16 cellular contexts compared by ENCODE assay signal in the genomic region with DNA sequence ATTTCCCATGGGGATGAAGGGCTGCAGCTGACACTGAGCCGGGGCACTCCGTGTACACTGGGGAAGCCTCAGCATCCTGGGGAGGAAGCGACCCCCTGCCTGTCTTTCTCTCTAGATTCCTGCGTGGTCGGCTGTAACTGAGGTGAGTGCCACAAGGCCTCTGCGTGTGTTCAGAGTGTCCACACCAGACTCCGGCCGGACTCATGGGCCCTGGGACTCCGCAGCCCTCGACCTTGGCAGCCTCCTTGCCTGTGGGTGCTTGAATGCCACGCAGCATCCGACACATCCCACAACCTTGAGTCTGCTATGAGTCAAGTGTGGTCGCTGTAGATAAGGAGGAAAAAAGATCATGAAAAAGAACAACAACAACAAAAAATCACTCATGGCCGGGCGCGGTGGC. TPM values are rescaled to one million over a fixed set of nuclear protein-coding genes. Genes with fewer than 3 reads are reported as not detected.
DNase-seq lines count a peak whose midpoint lies in the region; ATAC-seq and TF ChIP-seq lines count a peak whose summit lies in the region.
"Had no signal": no experiment of that assay in that cellular context is flagged by ENCODE, and none has a peak within 500 bp of the region (broad histone marks: within the 10 kb centered on the region; RNA-seq: fewer than 3 reads in every experiment).

No MANE protein-coding gene starts in this region.

- no peaks in the 10 kb centered on the region for H3K27me3 ChIP-seq in CD8-positive, alpha-beta T cell (ENCODE audit: insufficient read depth, low read length)
- no peaks in the 10 kb centered on the region for H3K27me3 ChIP-seq in ascending aorta

- H3K4me1 Mint-ChIP-seq in natural killer cell treated with Interleukin-12 subunit alpha and Interleukin-12 subunit beta and Interleukin-15 and Interleukin-18, amount 100 ng/mL, for 72 hours (ENCODE audit: low read depth in 2 of 2) = no peaks in the 10 kb centered on the region
- H3K4me1 Mint-ChIP-seq in natural killer cell = no peaks in the 10 kb centered on the region
- H3K4me1 Mint-ChIP-seq in CD8-positive, alpha-beta T cell (ENCODE audit: low read depth) = no peaks in the 10 kb centered on the region

- DNase-seq in natural killer cell treated with Interleukin-12 subunit alpha and Interleukin-12 subunit beta and Interleukin-15 and Interleukin-18, amount 100 ng/mL, for 72 hours (ENCODE audit: low spot score) = peak; percentile 18
- DNase-seq in natural killer cell = no peak
- peak; percentile 97 for DNase-seq in amniotic epithelial cell (ENCODE audit: low read depth)
- peak; percentile 47 for DNase-seq in islet precursor cell
- DNase-seq in CD8-positive, alpha-beta T cell = no peak
- no peak for DNase-seq in stimulated activated CD4-positive, alpha-beta T cell treated with anti-CD3 and anti-CD28 coated beads, Interleukin-12 subunit alpha, Interleukin-12 subunit beta, amount 100 ng/mL, for 4 hours
- DNase-seq in amniotic stem cell (lab: John Stamatoyannopoulos, UW) = no peak
- DNase-seq in ascending aorta (ENCODE audit: low spot score in 2 of 2) = no peak
- DNase-seq: HFFc6, KG1, NCI-H1092, SIG-M5 had no signal

- H3K27me3 Mint-ChIP-seq in natural killer cell treated with Interleukin-12 subunit alpha and Interleukin-12 subunit beta and Interleukin-15 and Interleukin-18, amount 100 ng/mL, for 72 hours = peaks cover 0 to 5% of the 10 kb centered on the region in 2 donors
- peaks cover 2 to 5% of the 10 kb centered on the region in 2 donors for H3K27me3 Mint-ChIP-seq in natural killer cell (ENCODE audit: low read depth in 2 of 2)
- H3K27me3 Mint-ChIP-seq in CD8-positive, alpha-beta T cell (ENCODE audit: low read depth) = peaks cover 9% of the 10 kb centered on the region

- POLR2A ChIA-PET in CD8-positive, alpha-beta T cell (lab: Charles Lee) = no interaction called here

- H3K27ac ChIP-seq in CD8-positive, alpha-beta T cell (ENCODE audit: low read depth, low read length) = no peak overlapping the region
- H3K27ac ChIP-seq in ascending aorta = no peak overlapping the region
- H3K27ac ChIP-seq: A549 had no signal

- H3K4me3 ChIP-seq in CD8-positive, alpha-beta T cell (ENCODE audit: low read depth, low read length) = no peak overlapping the region
- no peak overlapping the region for H3K4me3 ChIP-seq in ascending aorta
- H3K4me3 ChIP-seq: A549 had no signal

- H3K36me3 ChIP-seq in CD8-positive, alpha-beta T cell (ENCODE audit: insufficient read depth, low read length) = no peaks in the 10 kb centered on the region
- H3K36me3 ChIP-seq in ascending aorta = no peaks in the 10 kb centered on the region

- no peaks in the 10 kb centered on the region for H3K9me3 Mint-ChIP-seq in natural killer cell treated with Interleukin-12 subunit alpha and Interleukin-12 subunit beta and Interleukin-15 and Interleukin-18, amount 100 ng/mL, for 72 hours
- no peaks in the 10 kb centered on the region for H3K9me3 Mint-ChIP-seq in natural killer cell
- H3K9me3 Mint-ChIP-seq in CD8-positive, alpha-beta T cell = no peaks in the 10 kb centered on the region

- intact Hi-C loops in natural killer cell (cut with micrococcal nuclease) = no loop called here
- intact Hi-C loops in CD8-positive, alpha-beta T cell (cut with DNase I, micrococcal nuclease) = no loop called here
- intact Hi-C loops in ascending aorta (cut with DNase I) = no loop called here

- H3K9me3 ChIP-seq in CD8-positive, alpha-beta T cell (ENCODE audit: low read length) = no peaks in the 10 kb centered on the region
- H3K9me3 ChIP-seq in ascending aorta = no peaks in the 10 kb centered on the region
- H3K9me3 ChIP-seq: A549 had no signal

- no peaks in the 10 kb centered on the region for H3K36me3 Mint-ChIP-seq in natural killer cell treated with Interleukin-12 subunit alpha and Interleukin-12 subunit beta and Interleukin-15 and Interleukin-18, amount 100 ng/mL, for 72 hours
- H3K36me3 Mint-ChIP-seq in natural killer cell = no peaks in the 10 kb centered on the region
- no peaks in the 10 kb centered on the region for H3K36me3 Mint-ChIP-seq in CD8-positive, alpha-beta T cell

- H3K4me1 ChIP-seq in CD8-positive, alpha-beta T cell (ENCODE audit: insufficient read depth, low read length) = no peaks in the 10 kb centered on the region
- H3K4me1 ChIP-seq in ascending aorta = no peaks in the 10 kb centered on the region
- H3K4me1 ChIP-seq: A549 had no signal

- CTCF ChIA-PET in CD8-positive, alpha-beta T cell (lab: Charles Lee) = no interaction called here

- H3K27ac Mint-ChIP-seq in natural killer cell treated with Interleukin-12 subunit alpha and Interleukin-12 subunit beta and Interleukin-15 and Interleukin-18, amount 100 ng/mL, for 72 hours = no peak overlapping the region
- H3K27ac Mint-ChIP-seq in natural killer cell = no peak overlapping the region
- no peak overlapping the region for H3K27ac Mint-ChIP-seq in CD8-positive, alpha-beta T cell
- H3K27ac Mint-ChIP-seq: HFFc6 had no signal

- no peak overlapping the region for H3K4me3 Mint-ChIP-seq in natural killer cell treated with Interleukin-12 subunit alpha and Interleukin-12 subunit beta and Interleukin-15 and Interleukin-18, amount 100 ng/mL, for 72 hours
- no peak overlapping the region for H3K4me3 Mint-ChIP-seq in natural killer cell
- no peak overlapping the region for H3K4me3 Mint-ChIP-seq in CD8-positive, alpha-beta T cell
- H3K4me3 Mint-ChIP-seq: HFFc6 had no signal

- ATAC-seq in natural killer cell treated with Interleukin-12 subunit alpha and Interleukin-12 subunit beta and Interleukin-15 and Interleukin-18, amount 100 ng/mL, for 72 hours = no peak
- ATAC-seq in natural killer cell = no peak
- ATAC-seq in CD8-positive, alpha-beta T cell = no peak
- ATAC-seq: A549 had no signal

- TF ChIP-seq CTCF in natural killer cell (IDR thresholded peaks at IDR 0.05) (no peak), ascending aorta (IDR thresholded peaks at IDR 0.05) (no peak)
- TF ChIP-seq CTCF in CD8-positive, alpha-beta T cell (IDR thresholded peaks at IDR 0.05) = no peak

RNA-seq across cellular contexts. Expression of gene PAEP, which starts 23.4 kb away (rescaled TPM):
- not detected for total RNA-seq in natural killer cell treated with Interleukin-12 subunit alpha and Interleukin-12 subunit beta and Interleukin-15 and Interleukin-18, amount 100 ng/mL, for 72 hours
- total RNA-seq in natural killer cell (not detected), ascending aorta (not detected)
- total RNA-seq in CD8-positive, alpha-beta T cell = not detected
- total RNA-seq: G401, HFFc6, MCF 10A had no signal

RNA-seq across cellular contexts. Expression of gene OBP2A, which starts 39.0 kb away (rescaled TPM):
- total RNA-seq in natural killer cell treated with Interleukin-12 subunit alpha and Interleukin-12 subunit beta and Interleukin-15 and Interleukin-18, amount 100 ng/mL, for 72 hours = not detected
- total RNA-seq in natural killer cell (not detected), ascending aorta (not detected)
- total RNA-seq in CD8-positive, alpha-beta T cell = not detected
- total RNA-seq: G401, HFFc6, MCF 10A, NCI-H460 had no signal

RNA-seq across cellular contexts. Expression of gene GLT6D1, which starts 54.4 kb away (rescaled TPM):
- total RNA-seq in natural killer cell treated with Interleukin-12 subunit alpha and Interleukin-12 subunit beta and Interleukin-15 and Interleukin-18, amount 100 ng/mL, for 72 hours = not detected
- total RNA-seq in natural killer cell (not detected), ascending aorta (not detected)
- not detected for total RNA-seq in CD8-positive, alpha-beta T cell
- total RNA-seq: G401, HFFc6, MCF 10A, NCI-H460 had no signal

Comparison
In these comparisons a context has a peak if more than half of its experiments do, and no peak if none do; other contexts are left out.
1. DNase-seq: peak in natural killer cell treated with Interleukin-12 subunit alpha and Interleukin-12 subunit beta and Interleukin-15 and Interleukin-18, amount 100 ng/mL, for 72 hours (single experiment), amniotic epithelial cell (single experiment) and islet precursor cell (single experiment); none in natural killer cell (single experiment), CD8-positive, alpha-beta T cell (0 of 7), stimulated activated CD4-positive, alpha-beta T cell treated with anti-CD3 and anti-CD28 coated beads, Interleukin-12 subunit alpha, Interleukin-12 subunit beta, amount 100 ng/mL, for 4 hours (single experiment), amniotic stem cell (single experiment) and ascending aorta (0 of 2).